In the genomic region with DNA sequence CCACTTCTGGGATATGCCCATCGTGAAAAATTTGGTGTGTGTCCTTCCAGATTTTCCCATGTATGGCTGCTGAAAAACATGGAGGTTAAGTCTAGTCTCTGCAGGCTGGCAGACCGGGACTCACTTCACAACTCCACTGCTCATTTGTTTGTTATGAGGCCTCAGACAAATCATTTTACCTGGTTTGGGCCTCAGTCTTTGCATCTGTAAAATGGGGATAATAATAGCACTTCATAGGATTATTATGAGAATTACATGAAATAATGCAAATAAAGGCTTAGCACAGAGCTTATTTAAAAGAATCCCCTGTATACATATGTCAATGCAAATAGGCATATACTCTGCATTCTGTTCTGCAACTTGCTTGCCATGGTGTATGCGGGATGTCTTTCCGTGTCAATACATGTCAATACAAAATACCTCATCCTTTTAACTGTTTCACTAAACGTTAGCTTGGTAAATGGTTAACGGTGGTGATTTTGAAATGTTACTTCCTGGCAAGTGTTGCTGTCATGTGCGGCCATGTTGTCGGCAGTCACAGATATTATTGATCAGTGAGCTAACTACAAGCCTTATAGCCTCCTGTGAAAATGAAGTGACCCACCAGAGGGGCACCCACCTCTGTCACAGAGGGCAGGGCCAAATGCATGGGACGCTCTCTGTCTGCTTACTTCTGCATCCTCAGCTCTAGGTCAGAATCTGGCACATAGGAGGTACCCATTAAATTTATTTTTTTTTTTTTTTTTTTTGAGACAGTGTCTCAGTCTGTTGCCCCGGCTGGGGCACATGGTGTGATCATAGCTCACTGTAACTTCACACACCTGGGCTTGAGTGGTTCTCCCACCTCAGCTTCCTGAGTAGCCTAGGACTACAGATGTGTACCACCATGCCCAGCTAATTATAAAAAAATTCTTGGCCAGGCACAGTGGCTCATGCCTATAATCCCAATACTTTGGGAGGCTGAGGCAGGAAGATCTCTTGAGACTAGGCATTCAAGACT, we compare ENCODE assay signal across 1 cellular context.
TF ChIP-seq lines count a peak whose summit lies in the region.

No MANE protein-coding gene starts in this region.

TF ChIP-seq in HepG2, 621 proteins besides CTCF, POLR2A, EP300 and RAD21 (continued from another document and continues in another):
- TF ChIP-seq, protein P1, sequence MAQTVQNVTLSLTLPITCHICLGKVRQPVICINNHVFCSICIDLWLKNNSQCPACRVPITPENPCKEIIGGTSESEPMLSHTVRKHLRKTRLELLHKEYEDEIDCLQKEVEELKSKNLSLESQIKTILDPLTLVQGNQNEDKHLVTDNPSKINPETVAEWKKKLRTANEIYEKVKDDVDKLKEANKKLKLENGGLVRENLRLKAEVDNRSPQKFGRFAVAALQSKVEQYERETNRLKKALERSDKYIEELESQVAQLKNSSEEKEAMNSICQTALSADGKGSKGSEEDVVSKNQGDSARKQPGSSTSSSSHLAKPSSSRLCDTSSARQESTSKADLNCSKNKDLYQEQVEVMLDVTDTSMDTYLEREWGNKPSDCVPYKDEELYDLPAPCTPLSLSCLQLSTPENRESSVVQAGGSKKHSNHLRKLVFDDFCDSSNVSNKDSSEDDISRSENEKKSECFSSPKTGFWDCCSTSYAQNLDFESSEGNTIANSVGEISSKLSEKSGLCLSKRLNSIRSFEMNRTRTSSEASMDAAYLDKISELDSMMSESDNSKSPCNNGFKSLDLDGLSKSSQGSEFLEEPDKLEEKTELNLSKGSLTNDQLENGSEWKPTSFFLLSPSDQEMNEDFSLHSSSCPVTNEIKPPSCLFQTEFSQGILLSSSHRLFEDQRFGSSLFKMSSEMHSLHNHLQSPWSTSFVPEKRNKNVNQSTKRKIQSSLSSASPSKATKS (CRISPR knock-in tag; IDR thresholded peaks at IDR 0.05), result no peak
- peak; percentile 66 for TF ChIP-seq CEBPG (CRISPR knock-in tag; IDR thresholded peaks at IDR 0.05)
- TF ChIP-seq, protein P2, sequence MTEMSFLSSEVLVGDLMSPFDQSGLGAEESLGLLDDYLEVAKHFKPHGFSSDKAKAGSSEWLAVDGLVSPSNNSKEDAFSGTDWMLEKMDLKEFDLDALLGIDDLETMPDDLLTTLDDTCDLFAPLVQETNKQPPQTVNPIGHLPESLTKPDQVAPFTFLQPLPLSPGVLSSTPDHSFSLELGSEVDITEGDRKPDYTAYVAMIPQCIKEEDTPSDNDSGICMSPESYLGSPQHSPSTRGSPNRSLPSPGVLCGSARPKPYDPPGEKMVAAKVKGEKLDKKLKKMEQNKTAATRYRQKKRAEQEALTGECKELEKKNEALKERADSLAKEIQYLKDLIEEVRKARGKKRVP (CRISPR knock-in tag; IDR thresholded peaks at IDR 0.05), result peak in 1 of 2 experiments; percentile 51; a peak in 1 of 4 replicates
- TF ChIP-seq ZNF776 (CRISPR knock-in tag; IDR thresholded peaks at IDR 0.05), result no peak
- 0 out of 2 replicates have a peak, but pooled peaks have one; percentile 41 for TF ChIP-seq SOX5 (CRISPR knock-in tag; IDR thresholded peaks at IDR 0.05; ENCODE audit: borderline replicate concordance)
- TF ChIP-seq, protein P3, sequence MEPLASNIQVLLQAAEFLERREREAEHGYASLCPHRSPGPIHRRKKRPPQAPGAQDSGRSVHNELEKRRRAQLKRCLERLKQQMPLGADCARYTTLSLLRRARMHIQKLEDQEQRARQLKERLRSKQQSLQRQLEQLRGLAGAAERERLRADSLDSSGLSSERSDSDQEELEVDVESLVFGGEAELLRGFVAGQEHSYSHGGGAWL (CRISPR knock-in tag; IDR thresholded peaks at IDR 0.05), result no peak
- TF ChIP-seq TEAD2 (CRISPR knock-in tag; IDR thresholded peaks at IDR 0.05), result no peak
- TF ChIP-seq ZNF878 (CRISPR knock-in tag; IDR thresholded peaks at IDR 0.05), result no peak
- TF ChIP-seq, protein P4, sequence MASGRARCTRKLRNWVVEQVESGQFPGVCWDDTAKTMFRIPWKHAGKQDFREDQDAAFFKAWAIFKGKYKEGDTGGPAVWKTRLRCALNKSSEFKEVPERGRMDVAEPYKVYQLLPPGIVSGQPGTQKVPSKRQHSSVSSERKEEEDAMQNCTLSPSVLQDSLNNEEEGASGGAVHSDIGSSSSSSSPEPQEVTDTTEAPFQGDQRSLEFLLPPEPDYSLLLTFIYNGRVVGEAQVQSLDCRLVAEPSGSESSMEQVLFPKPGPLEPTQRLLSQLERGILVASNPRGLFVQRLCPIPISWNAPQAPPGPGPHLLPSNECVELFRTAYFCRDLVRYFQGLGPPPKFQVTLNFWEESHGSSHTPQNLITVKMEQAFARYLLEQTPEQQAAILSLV (CRISPR knock-in tag; IDR thresholded peaks at IDR 0.05; ENCODE audit: borderline replicate concordance), result no peak
- TF ChIP-seq RCOR2 (CRISPR knock-in tag; IDR thresholded peaks at IDR 0.05), result peak; percentile 54; the same call in 1 of the 2 replicates
- TF ChIP-seq, protein P5, sequence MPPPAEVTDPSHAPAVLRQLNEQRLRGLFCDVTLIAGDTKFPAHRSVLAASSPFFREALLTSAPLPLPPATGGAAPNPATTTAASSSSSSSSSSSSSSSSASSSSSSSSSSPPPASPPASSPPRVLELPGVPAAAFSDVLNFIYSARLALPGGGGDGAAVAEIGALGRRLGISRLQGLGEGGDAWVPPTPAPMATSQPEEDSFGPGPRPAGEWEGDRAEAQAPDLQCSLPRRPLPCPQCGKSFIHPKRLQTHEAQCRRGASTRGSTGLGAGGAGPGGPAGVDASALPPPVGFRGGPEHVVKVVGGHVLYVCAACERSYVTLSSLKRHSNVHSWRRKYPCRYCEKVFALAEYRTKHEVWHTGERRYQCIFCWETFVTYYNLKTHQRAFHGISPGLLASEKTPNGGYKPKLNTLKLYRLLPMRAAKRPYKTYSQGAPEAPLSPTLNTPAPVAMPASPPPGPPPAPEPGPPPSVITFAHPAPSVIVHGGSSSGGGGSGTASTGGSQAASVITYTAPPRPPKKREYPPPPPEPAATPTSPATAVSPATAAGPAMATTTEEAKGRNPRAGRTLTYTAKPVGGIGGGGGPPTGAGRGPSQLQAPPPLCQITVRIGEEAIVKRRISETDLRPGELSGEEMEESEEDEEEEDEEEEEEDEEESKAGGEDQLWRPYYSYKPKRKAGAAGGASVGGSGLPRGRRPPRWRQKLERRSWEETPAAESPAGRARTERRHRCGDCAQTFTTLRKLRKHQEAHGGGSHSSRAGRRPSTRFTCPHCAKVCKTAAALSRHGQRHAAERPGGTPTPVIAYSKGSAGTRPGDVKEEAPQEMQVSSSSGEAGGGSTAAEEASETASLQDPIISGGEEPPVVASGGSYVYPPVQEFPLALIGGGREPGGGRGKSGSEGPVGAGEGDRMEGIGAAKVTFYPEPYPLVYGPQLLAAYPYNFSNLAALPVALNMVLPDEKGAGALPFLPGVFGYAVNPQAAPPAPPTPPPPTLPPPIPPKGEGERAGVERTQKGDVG (CRISPR knock-in tag; IDR thresholded peaks at IDR 0.05; ENCODE audit: borderline replicate concordance), result no peak
- 0 out of 2 replicates have a peak, but pooled peaks have one; percentile 19 for TF ChIP-seq CREM (IDR thresholded peaks at IDR 0.05)
- no peak for TF ChIP-seq CREM (CRISPR knock-in tag; IDR thresholded peaks at IDR 0.05)
- TF ChIP-seq PPARG (CRISPR knock-in tag; conservative IDR thresholded peaks at IDR 0.05), result no peak
- TF ChIP-seq GATAD1 (CRISPR knock-in tag; IDR thresholded peaks at IDR 0.05), result no peak
- TF ChIP-seq RBFOX2 (IDR thresholded peaks at IDR 0.05; ENCODE audit: low read depth, low read length), result no peak
- TF ChIP-seq SSRP1 (CRISPR knock-in tag; IDR thresholded peaks at IDR 0.05), result 0 out of 2 replicates have a peak, but pooled peaks have one; percentile 59
- no peak for TF ChIP-seq ZSCAN31 (CRISPR knock-in tag; IDR thresholded peaks at IDR 0.05; ENCODE audit: low read depth)
- no peak for TF ChIP-seq ZFP36L1 (CRISPR knock-in tag; IDR thresholded peaks at IDR 0.05)
- no peak for TF ChIP-seq ZNF446 (CRISPR knock-in tag; IDR thresholded peaks at IDR 0.05)
- TF ChIP-seq ZNF556 (CRISPR knock-in tag; IDR thresholded peaks at IDR 0.05; ENCODE audit: borderline replicate concordance), result no peak
- no peak for TF ChIP-seq ZNF432 (CRISPR knock-in tag; IDR thresholded peaks at IDR 0.05; ENCODE audit: borderline replicate concordance)
- TF ChIP-seq SRSF1 (optimal IDR thresholded peaks at IDR 0.05; ENCODE audit: low read depth, low read length), result no peak
- TF ChIP-seq KDM5A (IDR thresholded peaks at IDR 0.05; ENCODE audit: borderline replicate concordance, low read length), result no peak
- TF ChIP-seq, protein P6, sequence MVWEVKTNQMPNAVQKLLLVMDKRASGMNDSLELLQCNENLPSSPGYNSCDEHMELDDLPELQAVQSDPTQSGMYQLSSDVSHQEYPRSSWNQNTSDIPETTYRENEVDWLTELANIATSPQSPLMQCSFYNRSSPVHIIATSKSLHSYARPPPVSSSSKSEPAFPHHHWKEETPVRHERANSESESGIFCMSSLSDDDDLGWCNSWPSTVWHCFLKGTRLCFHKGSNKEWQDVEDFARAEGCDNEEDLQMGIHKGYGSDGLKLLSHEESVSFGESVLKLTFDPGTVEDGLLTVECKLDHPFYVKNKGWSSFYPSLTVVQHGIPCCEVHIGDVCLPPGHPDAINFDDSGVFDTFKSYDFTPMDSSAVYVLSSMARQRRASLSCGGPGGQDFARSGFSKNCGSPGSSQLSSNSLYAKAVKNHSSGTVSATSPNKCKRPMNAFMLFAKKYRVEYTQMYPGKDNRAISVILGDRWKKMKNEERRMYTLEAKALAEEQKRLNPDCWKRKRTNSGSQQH (CRISPR knock-in tag; IDR thresholded peaks at IDR 0.05; ENCODE audit: low read depth), result no peak
- TF ChIP-seq HOXA3 (CRISPR knock-in tag; IDR thresholded peaks at IDR 0.05), result peak; percentile 87
- no peak for TF ChIP-seq ZNF577 (CRISPR knock-in tag; IDR thresholded peaks at IDR 0.05; ENCODE audit: borderline replicate concordance, low read depth)
- 0 out of 2 replicates have a peak, but pooled peaks have one; percentile 23 for TF ChIP-seq FOXP1 (IDR thresholded peaks at IDR 0.05)
- peak; percentile 73 for TF ChIP-seq FOXP1 (CRISPR knock-in tag; IDR thresholded peaks at IDR 0.05)
- no peak for TF ChIP-seq SAFB2 (CRISPR knock-in tag; IDR thresholded peaks at IDR 0.05; ENCODE audit: borderline replicate concordance, low read depth)
- TF ChIP-seq AHR (CRISPR knock-in tag; IDR thresholded peaks at IDR 0.05), result no peak
- no peak for TF ChIP-seq PITX1 (CRISPR knock-in tag; IDR thresholded peaks at IDR 0.05)
- TF ChIP-seq BRD4 (CRISPR knock-in tag; IDR thresholded peaks at IDR 0.05), result no peak
- TF ChIP-seq, protein P7, sequence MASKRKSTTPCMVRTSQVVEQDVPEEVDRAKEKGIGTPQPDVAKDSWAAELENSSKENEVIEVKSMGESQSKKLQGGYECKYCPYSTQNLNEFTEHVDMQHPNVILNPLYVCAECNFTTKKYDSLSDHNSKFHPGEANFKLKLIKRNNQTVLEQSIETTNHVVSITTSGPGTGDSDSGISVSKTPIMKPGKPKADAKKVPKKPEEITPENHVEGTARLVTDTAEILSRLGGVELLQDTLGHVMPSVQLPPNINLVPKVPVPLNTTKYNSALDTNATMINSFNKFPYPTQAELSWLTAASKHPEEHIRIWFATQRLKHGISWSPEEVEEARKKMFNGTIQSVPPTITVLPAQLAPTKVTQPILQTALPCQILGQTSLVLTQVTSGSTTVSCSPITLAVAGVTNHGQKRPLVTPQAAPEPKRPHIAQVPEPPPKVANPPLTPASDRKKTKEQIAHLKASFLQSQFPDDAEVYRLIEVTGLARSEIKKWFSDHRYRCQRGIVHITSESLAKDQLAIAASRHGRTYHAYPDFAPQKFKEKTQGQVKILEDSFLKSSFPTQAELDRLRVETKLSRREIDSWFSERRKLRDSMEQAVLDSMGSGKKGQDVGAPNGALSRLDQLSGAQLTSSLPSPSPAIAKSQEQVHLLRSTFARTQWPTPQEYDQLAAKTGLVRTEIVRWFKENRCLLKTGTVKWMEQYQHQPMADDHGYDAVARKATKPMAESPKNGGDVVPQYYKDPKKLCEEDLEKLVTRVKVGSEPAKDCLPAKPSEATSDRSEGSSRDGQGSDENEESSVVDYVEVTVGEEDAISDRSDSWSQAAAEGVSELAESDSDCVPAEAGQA (IDR thresholded peaks at IDR 0.05; ENCODE audit: low read depth), result peak; percentile 80
- TF ChIP-seq, protein P7 (CRISPR knock-in tag; IDR thresholded peaks at IDR 0.05; ENCODE audit: borderline replicate concordance), result no peak
- TF ChIP-seq, protein P8, sequence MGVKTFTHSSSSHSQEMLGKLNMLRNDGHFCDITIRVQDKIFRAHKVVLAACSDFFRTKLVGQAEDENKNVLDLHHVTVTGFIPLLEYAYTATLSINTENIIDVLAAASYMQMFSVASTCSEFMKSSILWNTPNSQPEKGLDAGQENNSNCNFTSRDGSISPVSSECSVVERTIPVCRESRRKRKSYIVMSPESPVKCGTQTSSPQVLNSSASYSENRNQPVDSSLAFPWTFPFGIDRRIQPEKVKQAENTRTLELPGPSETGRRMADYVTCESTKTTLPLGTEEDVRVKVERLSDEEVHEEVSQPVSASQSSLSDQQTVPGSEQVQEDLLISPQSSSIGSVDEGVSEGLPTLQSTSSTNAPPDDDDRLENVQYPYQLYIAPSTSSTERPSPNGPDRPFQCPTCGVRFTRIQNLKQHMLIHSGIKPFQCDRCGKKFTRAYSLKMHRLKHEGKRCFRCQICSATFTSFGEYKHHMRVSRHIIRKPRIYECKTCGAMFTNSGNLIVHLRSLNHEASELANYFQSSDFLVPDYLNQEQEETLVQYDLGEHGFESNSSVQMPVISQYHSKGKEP (CRISPR knock-in tag; IDR thresholded peaks at IDR 0.05), result no peak
- no peak for TF ChIP-seq HMG20B (CRISPR knock-in tag; conservative IDR thresholded peaks at IDR 0.05)
